In genomic region chr13:86399572-86399971, GRCh38 we compare ENCODE assay signal across 24 cellular contexts.
"Had no signal": no experiment of that assay in that cellular context is flagged by ENCODE, and none has a peak within 500 bp of the region (broad histone marks: within the 10 kb centered on the region; RNA-seq: fewer than 3 reads in every experiment).

No MANE protein-coding gene starts in this region.

- FAIRE-seq: HTR-8/SVneo, K562 had no signal

- DNase-seq: MV-4-11, NCI-H1048, NCI-H1105, NCI-H1417, NCI-H1436 treated with DMSO at 0.1 percent for 48 hours, NCI-H1694 treated with DMSO at 0.1 percent for 48 hours, NCI-H1930, NCI-H2081, NCI-H2107, NCI-H2227 treated with DMSO at 0.1 percent for 48 hours, NCI-H524, NCI-H526 treated with DMSO at 0.1 percent for 48 hours, NCI-H748 treated with DMSO at 0.1 percent for 48 hours, SHP77, SK-N-SH, SW 1271, T-cell had no signal

- H3K4me2 ChIP-seq: KMS-11, SK-N-SH had no signal

- H3K4me3 ChIP-seq: K562 had no signal

- H3K27me3 Mint-ChIP-seq: IgD-negative memory B cell, T-cell had no signal

- H3K4me1 Mint-ChIP-seq: IgD-negative memory B cell, T-cell had no signal

- H3K9me2 ChIP-seq: SK-N-SH had no signal

- H3K36me3 Mint-ChIP-seq: IgD-negative memory B cell, T-cell had no signal

- ATAC-seq: K562, T-cell had no signal

- H3K27ac ChIP-seq: HL-60, KMS-11, RWPE1 had no signal

- H3K27ac Mint-ChIP-seq: IgD-negative memory B cell; T-cell; T-helper 1 cell treated with Interleukin-12 subunit alpha and Interleukin-12 subunit beta and Interleukin-4 antibody, amounts not matched to agents 30 μg/mL and 1 μg/mL, for 36 hours had no signal

- H3K4me3 Mint-ChIP-seq: IgD-negative memory B cell; T-cell; T-helper 1 cell treated with Interleukin-12 subunit alpha and Interleukin-12 subunit beta and Interleukin-4 antibody, amounts not matched to agents 30 μg/mL and 1 μg/mL, for 36 hours had no signal

- H3K9me3 ChIP-seq: SK-N-SH had no signal
